Comparison of ENCODE assay signal across 24 cellular contexts in genomic region chr18:32450026-32450681, GRCh38. TPM values are rescaled to one million over a fixed set of nuclear protein-coding genes. Genes with fewer than 3 reads are reported as not detected.
"Had no signal": no experiment of that assay in that cellular context is flagged by ENCODE, and none has a peak within 500 bp of the region (broad histone marks: within the 10 kb centered on the region; RNA-seq: fewer than 3 reads in every experiment).

No MANE protein-coding gene starts in this region.

- H3K27me3 ChIP-seq: brain microvascular endothelial cell, dorsolateral prefrontal cortex, left lung, suprapubic skin, vagina had no signal

- H3K9me3 Mint-ChIP-seq: activated B cell treated with CpG ODN at 0.5 μM for 24 hours; activated CD4-positive, alpha-beta memory T cell treated with anti-CD3 and anti-CD28 coated beads, Interleukin-2, amount 10 ng/mL, durations not matched to agents 7 days and 5 days; stimulated activated naive CD8-positive, alpha-beta T cell treated with anti-CD3 and anti-CD28 coated beads, Interleukin-15, amount 100 ng/mL, for 72 hours had no signal

- H3K36me3 ChIP-seq: brain microvascular endothelial cell, left lung, suprapubic skin, vagina had no signal

- H3K27ac ChIP-seq: brain microvascular endothelial cell, epithelial cell of prostate, left lung, suprapubic skin, vagina had no signal

- H3K4me3 ChIP-seq: dorsolateral prefrontal cortex, left lung, suprapubic skin, vagina had no signal

- FAIRE-seq: colon, keratinocyte, small intestine had no signal

- DNase-seq: activated B cell treated with CpG ODN at 0.5 μM for 24 hours; activated CD4-positive, alpha-beta memory T cell treated with anti-CD3 and anti-CD28 coated beads, Interleukin-2, amount 10 ng/mL, durations not matched to agents 7 days and 5 days; activated CD4-positive, alpha-beta T cell treated with anti-CD3 and anti-CD28 coated beads for 4 hours; activated CD8-positive, alpha-beta memory T cell treated with anti-CD3 and anti-CD28 coated beads, Interleukin-2, amount 10 ng/mL, durations not matched to agents 7 days and 5 days; anterior cingulate cortex; brain microvascular endothelial cell; central memory CD4-positive, alpha-beta T cell; dorsolateral prefrontal cortex; foreskin melanocyte; glutamatergic neuron; hypothalamus; right cardiac atrium; small intestine; stimulated activated CD4-positive, alpha-beta T cell treated with anti-CD3 and anti-CD28 coated beads, Interleukin-15, amount 100 ng/mL, for 24 hours; stimulated activated CD4-positive, alpha-beta T cell treated with anti-CD3 and anti-CD28 coated beads, Interleukin-2, amount 100 ng/mL, for 48 hours; stimulated activated naive CD8-positive, alpha-beta T cell treated with anti-CD3 and anti-CD28 coated beads, Interleukin-15, amount 100 ng/mL, for 72 hours; trophoblast cell had no signal

- H3K4me1 Mint-ChIP-seq: activated B cell treated with CpG ODN at 0.5 μM for 24 hours; activated CD4-positive, alpha-beta memory T cell treated with anti-CD3 and anti-CD28 coated beads, Interleukin-2, amount 10 ng/mL, durations not matched to agents 7 days and 5 days; activated CD8-positive, alpha-beta memory T cell treated with anti-CD3 and anti-CD28 coated beads, Interleukin-2, amount 10 ng/mL, durations not matched to agents 7 days and 5 days; stimulated activated naive CD8-positive, alpha-beta T cell treated with anti-CD3 and anti-CD28 coated beads, Interleukin-15, amount 100 ng/mL, for 72 hours had no signal

- ATAC-seq: activated CD8-positive, alpha-beta memory T cell treated with anti-CD3 and anti-CD28 coated beads, Interleukin-2, amount 10 ng/mL, durations not matched to agents 7 days and 5 days; right cardiac atrium; stimulated activated naive CD8-positive, alpha-beta T cell treated with anti-CD3 and anti-CD28 coated beads, Interleukin-15, amount 100 ng/mL, for 72 hours had no signal

- H3K36me3 Mint-ChIP-seq: activated CD8-positive, alpha-beta memory T cell treated with anti-CD3 and anti-CD28 coated beads, Interleukin-2, amount 10 ng/mL, durations not matched to agents 7 days and 5 days; activated naive CD8-positive, alpha-beta T cell had no signal

- H3K9me3 ChIP-seq: left lung, suprapubic skin, vagina had no signal

- H3K4me3 Mint-ChIP-seq: activated B cell treated with CpG ODN at 0.5 μM for 24 hours; activated CD4-positive, alpha-beta memory T cell treated with anti-CD3 and anti-CD28 coated beads, Interleukin-2, amount 10 ng/mL, durations not matched to agents 7 days and 5 days; activated CD8-positive, alpha-beta memory T cell treated with anti-CD3 and anti-CD28 coated beads, Interleukin-2, amount 10 ng/mL, durations not matched to agents 7 days and 5 days; activated naive CD8-positive, alpha-beta T cell; stimulated activated naive CD8-positive, alpha-beta T cell treated with anti-CD3 and anti-CD28 coated beads, Interleukin-15, amount 100 ng/mL, for 72 hours had no signal

- H3K27ac Mint-ChIP-seq: activated B cell treated with CpG ODN at 0.5 μM for 24 hours; activated CD4-positive, alpha-beta memory T cell treated with anti-CD3 and anti-CD28 coated beads, Interleukin-2, amount 10 ng/mL, durations not matched to agents 7 days and 5 days; activated CD8-positive, alpha-beta memory T cell treated with anti-CD3 and anti-CD28 coated beads, Interleukin-2, amount 10 ng/mL, durations not matched to agents 7 days and 5 days; activated naive CD8-positive, alpha-beta T cell; stimulated activated naive CD8-positive, alpha-beta T cell treated with anti-CD3 and anti-CD28 coated beads, Interleukin-15, amount 100 ng/mL, for 72 hours had no signal

RNA-seq across cellular contexts. Expression of gene GAREM1, which starts 20.5 kb away (rescaled TPM):
- total RNA-seq: activated B cell treated with CpG ODN at 0.5 μM for 24 hours; activated CD8-positive, alpha-beta memory T cell treated with anti-CD3 and anti-CD28 coated beads, Interleukin-2, amount 10 ng/mL, durations not matched to agents 7 days and 5 days had no signal
